Comparison of ENCODE assay signal across 8 cellular contexts in genomic region chr11:69918938-69919650, GRCh38.
DNase-seq lines count a peak whose midpoint lies in the region; ATAC-seq lines count a peak whose summit lies in the region.

No MANE protein-coding gene starts in this region.

- H3K9me3 ChIP-seq in mesenchymal stem cell (ENCODE audit: control insufficient read depth, low read length) = no peaks in the 10 kb centered on the region

- H3K27ac Mint-ChIP-seq in activated CD4-positive, alpha-beta memory T cell treated with anti-CD3 and anti-CD28 coated beads for 36 hours = no peak overlapping the region

- H3K9ac ChIP-seq in mesenchymal stem cell (ENCODE audit: low read length) = no peak overlapping the region

- peak overlapping the region; percentile 10 for H4K8ac ChIP-seq in mesenchymal stem cell (ENCODE audit: low read length)

- no peak overlapping the region for H3K27ac ChIP-seq in mesenchymal stem cell (ENCODE audit: low read length, poor library complexity, severe bottlenecking)

- no peak overlapping the region for H2BK120ac ChIP-seq in mesenchymal stem cell (ENCODE audit: low read depth, low read length)

- peak overlapping the region in 1 of 2 experiments; percentile 55 for H3K18ac ChIP-seq in mesenchymal stem cell (ENCODE audit: low read depth in 1 of 2, low read length in 2 of 2)

- no peak overlapping the region for H3K4me3 ChIP-seq in mesenchymal stem cell (ENCODE audit: insufficient read depth in 1 of 2, low read depth in 1 of 2, low read length in 2 of 2)

- H3K36me3 Mint-ChIP-seq in activated CD4-positive, alpha-beta memory T cell treated with anti-CD3 and anti-CD28 coated beads for 36 hours = no peaks in the 10 kb centered on the region

- H3K79me1 ChIP-seq in mesenchymal stem cell (replicated peaks; ENCODE audit: low read length, poor library complexity, severe bottlenecking) = no peaks in the 10 kb centered on the region

- H3K4me3 Mint-ChIP-seq in activated CD4-positive, alpha-beta memory T cell treated with anti-CD3 and anti-CD28 coated beads for 36 hours = no peak overlapping the region

- H2AFZ ChIP-seq in mesenchymal stem cell (ENCODE audit: low read depth, low read length) = no peak overlapping the region

- no peak overlapping the region for H2BK5ac ChIP-seq in mesenchymal stem cell (ENCODE audit: low read depth, low read length, poor library complexity, severe bottlenecking)

- H3K27me3 Mint-ChIP-seq in activated CD4-positive, alpha-beta memory T cell treated with anti-CD3 and anti-CD28 coated beads for 36 hours = peaks cover 41% of the 10 kb centered on the region

- no peak overlapping the region for H2BK15ac ChIP-seq in mesenchymal stem cell (ENCODE audit: low read depth, poor library complexity, severe bottlenecking)

- H3K23ac ChIP-seq in mesenchymal stem cell (ENCODE audit: low read length in 2 of 2) = no peak overlapping the region

- peak overlapping the region; percentile 80 for H4K91ac ChIP-seq in mesenchymal stem cell (ENCODE audit: low read length)

- no peak overlapping the region for H3K4ac ChIP-seq in mesenchymal stem cell (ENCODE audit: low read depth in 1 of 2, low read length in 2 of 2)

- peak overlapping the region in 1 of 2 experiments; percentile 78 for H3K14ac ChIP-seq in mesenchymal stem cell (ENCODE audit: low read length in 2 of 2)

- H3K4me2 ChIP-seq in mesenchymal stem cell (ENCODE audit: low read length, poor library complexity, severe bottlenecking) = no peak overlapping the region

- WGBS in mesenchymal stem cell = 47% methylated on average over 32 of the region's 32 CpGs

- no peak overlapping the region for H2AK5ac ChIP-seq in mesenchymal stem cell (ENCODE audit: low read length, severe bottlenecking)

- intact Hi-C loops in activated CD4-positive, alpha-beta memory T cell treated with anti-CD3 and anti-CD28 coated beads for 36 hours (cut with micrococcal nuclease) = loop anchor here (2.0 kb wide), 1 partner anchor 278 kb away; no protein-coding TSS in a partner anchor

- DNase-seq in NCI-H1436 (lab: John Stamatoyannopoulos, UW) (peak; percentile 47), NCI-H1436 treated with DMSO at 0.1 percent for 48 hours (lab: John Stamatoyannopoulos, UW) (no peak), NCI-H226 (peak; percentile 19), ecto neural progenitor cell (ENCODE audit: low spot score) (peak; percentile 91), mesenchymal stem cell (peak; percentile 65)
- peak; percentile 71 for DNase-seq in activated CD4-positive, alpha-beta memory T cell treated with anti-CD3 and anti-CD28 coated beads for 36 hours
- peak; percentile 78 for DNase-seq in stimulated activated CD8-positive, alpha-beta memory T cell treated with anti-CD3 and anti-CD28 coated beads, Interleukin-15, amount 100 ng/mL, for 24 hours (ENCODE audit: low read depth)

- no peaks in the 10 kb centered on the region for H3K9me3 Mint-ChIP-seq in activated CD4-positive, alpha-beta memory T cell treated with anti-CD3 and anti-CD28 coated beads for 36 hours

- POLR2A ChIA-PET in activated CD4-positive, alpha-beta memory T cell treated with anti-CD3 and anti-CD28 coated beads for 36 hours (lab: Charles Lee) = no interaction called here

- H3K36me3 ChIP-seq in mesenchymal stem cell (ENCODE audit: control insufficient read depth in 1 of 2, insufficient read depth in 2 of 2, low read depth in 1 of 2, low read length in 2 of 2) = no peaks in the 10 kb centered on the region

- peaks cover 13% of the 10 kb centered on the region for H3K4me1 ChIP-seq in mesenchymal stem cell (ENCODE audit: control insufficient read depth, insufficient read depth, low read depth, low read length)

- H3K4me1 Mint-ChIP-seq in activated CD4-positive, alpha-beta memory T cell treated with anti-CD3 and anti-CD28 coated beads for 36 hours (ENCODE audit: low read depth) = peaks cover 1% of the 10 kb centered on the region

- H2BK12ac ChIP-seq in mesenchymal stem cell (ENCODE audit: low read length in 2 of 2) = peak overlapping the region; percentile 44 to 81

- no peak for ATAC-seq in HG02840 (IDR thresholded peaks at IDR 0.05; ENCODE audit: low FRiP score, unreplicated experiment)

- peaks cover 59% of the 10 kb centered on the region in 2 experiments for H3K27me3 ChIP-seq in mesenchymal stem cell (ENCODE audit: control insufficient read depth in 1 of 2, insufficient read depth in 1 of 2, low read length in 2 of 2)

- CTCF ChIA-PET in activated CD4-positive, alpha-beta memory T cell treated with anti-CD3 and anti-CD28 coated beads for 36 hours (lab: Charles Lee) = interaction anchor here (0.6 to 2.7 kb wide), 14 partner anchors 11 to 459 kb away, joined by 3 to 27 read pairs (median 3); no protein-coding TSS in a partner anchor
